In genomic region chr7:124738639-124739038, GRCh38 we compare ENCODE assay signal across 15 cellular contexts. TPM values are rescaled to one million over a fixed set of nuclear protein-coding genes. Genes with fewer than 3 reads are reported as not detected.
A peak's percentile ranks its signal among the peaks of the same experiment; 100 is the strongest.
DNase-seq lines count a peak whose midpoint lies in the region; ATAC-seq and TF ChIP-seq lines count a peak whose summit lies in the region.
"Had no signal": no experiment of that assay in that cellular context is flagged by ENCODE, and none has a peak within 500 bp of the region (broad histone marks: within the 10 kb centered on the region; RNA-seq: fewer than 3 reads in every experiment).

No MANE protein-coding gene starts in this region.

- WGBS in right cardiac atrium, result 45% methylated on average over 3 of the region's 3 CpGs
- WGBS in endodermal cell (ENCODE audit: insufficient coverage in 1 of 2, insufficient read length in 1 of 2), 2 experiments, result 69 to 83% methylated on average over 2 to 3 of the region's 3 CpGs

- peak overlapping the region; percentile 36 for H3K27ac ChIP-seq in cardiac muscle cell
- H3K27ac ChIP-seq in right cardiac atrium (ENCODE audit: low read length), result no peak overlapping the region
- no peak overlapping the region for H3K27ac ChIP-seq in endodermal cell (ENCODE audit: low read depth, low read length)
- peak overlapping the region; percentile 78 for H3K27ac ChIP-seq in temporal lobe (ENCODE audit: low read depth, low read length)

- ATAC-seq in right cardiac atrium, result no peak
- no peak for ATAC-seq in HG03025 (IDR thresholded peaks at IDR 0.05; ENCODE audit: low FRiP score, unreplicated experiment)

- H3K4me1 Mint-ChIP-seq in endodermal cell, result peaks cover 30% of the 10 kb centered on the region
- H3K4me1 Mint-ChIP-seq in nephron progenitor cell, result peaks cover 4% of the 10 kb centered on the region
- no peaks in the 10 kb centered on the region for H3K4me1 Mint-ChIP-seq in activated T-helper 1 cell treated with anti-CD3 and anti-CD28 coated beads, Interleukin-12 subunit alpha, Interleukin-12 subunit beta, Interleukin-2, Interleukin-4 antibody, amounts not matched to agents 30 ng/mL and 10 ng/mL and 1 ng/mL, durations not matched to agents 14 hours and 24 hours and 36 hours (ENCODE audit: low read depth)
- H3K4me1 Mint-ChIP-seq: CD4-positive, CD25-positive, alpha-beta regulatory T cell had no signal

- no peaks in the 10 kb centered on the region for H3K9me3 ChIP-seq in cardiac muscle cell (ENCODE audit: low read depth)
- no peaks in the 10 kb centered on the region for H3K9me3 ChIP-seq in right cardiac atrium (ENCODE audit: control insufficient read depth, low read length)
- peaks cover 10% of the 10 kb centered on the region for H3K9me3 ChIP-seq in endodermal cell (ENCODE audit: control insufficient read depth, low read length)

- H3K9ac ChIP-seq in endodermal cell (ENCODE audit: extremely low read depth, low read length, poor library complexity, severe bottlenecking), result no peak overlapping the region

- H3K4me3 Mint-ChIP-seq in endodermal cell (no peak overlapping the region), nephron progenitor cell (no peak overlapping the region)
- no peak overlapping the region for H3K4me3 Mint-ChIP-seq in activated T-helper 1 cell treated with anti-CD3 and anti-CD28 coated beads, Interleukin-12 subunit alpha, Interleukin-12 subunit beta, Interleukin-2, Interleukin-4 antibody, amounts not matched to agents 30 ng/mL and 10 ng/mL and 1 ng/mL, durations not matched to agents 14 hours and 24 hours and 36 hours
- H3K4me3 Mint-ChIP-seq: CD4-positive, CD25-positive, alpha-beta regulatory T cell; HFFc6 had no signal

- no peak for DNase-seq in cardiac muscle cell (ENCODE audit: low read depth in 1 of 2, low spot score in 1 of 2)
- DNase-seq in right cardiac atrium, result no peak
- no peak for DNase-seq in endodermal cell
- DNase-seq in nephron progenitor cell, result no peak
- DNase-seq in activated T-helper 1 cell treated with anti-CD3 and anti-CD28 coated beads, Interleukin-12 subunit alpha, Interleukin-12 subunit beta, Interleukin-2, Interleukin-4 antibody, amounts not matched to agents 30 ng/mL and 10 ng/mL and 1 ng/mL, durations not matched to agents 14 hours and 24 hours and 36 hours (ENCODE audit: low spot score), result no peak
- no peak for DNase-seq in activated effector memory CD4-positive, alpha-beta T cell treated with anti-CD3 and anti-CD28 coated beads, Interleukin-2, amount 50 U/mL, for 16 hours
- DNase-seq: Calu3; CD4-positive, CD25-positive, alpha-beta regulatory T cell; DMS 273 treated with DMSO at 0.1 percent for 48 hours; DMS79; HCEC 1CT; HFFc6; IMR-90 had no signal

- TF ChIP-seq CTCF in cardiac muscle cell (IDR thresholded peaks at IDR 0.05; ENCODE audit: low read depth, low read length) (no peak), endodermal cell (conservative IDR thresholded peaks at IDR 0.05) (no peak), nephron progenitor cell (IDR thresholded peaks at IDR 0.05) (no peak)

- H3K9me3 Mint-ChIP-seq in endodermal cell (peaks cover 14% of the 10 kb centered on the region), nephron progenitor cell (no peaks in the 10 kb centered on the region)
- no peaks in the 10 kb centered on the region for H3K9me3 Mint-ChIP-seq in activated T-helper 1 cell treated with anti-CD3 and anti-CD28 coated beads, Interleukin-12 subunit alpha, Interleukin-12 subunit beta, Interleukin-2, Interleukin-4 antibody, amounts not matched to agents 30 ng/mL and 10 ng/mL and 1 ng/mL, durations not matched to agents 14 hours and 24 hours and 36 hours

- intact Hi-C loops in right cardiac atrium (cut with DNase I), result no loop called here
- intact Hi-C loops in activated T-helper 1 cell treated with anti-CD3 and anti-CD28 coated beads, Interleukin-12 subunit alpha, Interleukin-12 subunit beta, Interleukin-2, Interleukin-4 antibody, amounts not matched to agents 30 ng/mL and 10 ng/mL and 1 ng/mL, durations not matched to agents 14 hours and 24 hours and 36 hours (cut with micrococcal nuclease), result no loop called here

- no peaks in the 10 kb centered on the region for H3K27me3 Mint-ChIP-seq in endodermal cell (ENCODE audit: insufficient read depth)
- H3K27me3 Mint-ChIP-seq in nephron progenitor cell (ENCODE audit: low read depth, poor library complexity), result peaks cover 3% of the 10 kb centered on the region
- H3K27me3 Mint-ChIP-seq in activated T-helper 1 cell treated with anti-CD3 and anti-CD28 coated beads, Interleukin-12 subunit alpha, Interleukin-12 subunit beta, Interleukin-2, Interleukin-4 antibody, amounts not matched to agents 30 ng/mL and 10 ng/mL and 1 ng/mL, durations not matched to agents 14 hours and 24 hours and 36 hours (ENCODE audit: insufficient read depth), result peaks cover 2% of the 10 kb centered on the region

- peak overlapping the region; percentile 50 for H3K27ac Mint-ChIP-seq in endodermal cell
- peak overlapping the region; percentile 32 for H3K27ac Mint-ChIP-seq in nephron progenitor cell
- H3K27ac Mint-ChIP-seq in activated T-helper 1 cell treated with anti-CD3 and anti-CD28 coated beads, Interleukin-12 subunit alpha, Interleukin-12 subunit beta, Interleukin-2, Interleukin-4 antibody, amounts not matched to agents 30 ng/mL and 10 ng/mL and 1 ng/mL, durations not matched to agents 14 hours and 24 hours and 36 hours, result no peak overlapping the region
- H3K27ac Mint-ChIP-seq: CD4-positive, CD25-positive, alpha-beta regulatory T cell; HFFc6 had no signal

- H3K4me1 ChIP-seq in cardiac muscle cell (ENCODE audit: low read depth), result peaks cover 15% of the 10 kb centered on the region
- H3K4me1 ChIP-seq in right cardiac atrium (ENCODE audit: control insufficient read depth, insufficient read depth, low read length), result no peaks in the 10 kb centered on the region
- H3K4me1 ChIP-seq in endodermal cell (ENCODE audit: control insufficient read depth, insufficient read depth, low read length), result peaks cover 4% of the 10 kb centered on the region

- no peak overlapping the region for H3K4me3 ChIP-seq in cardiac muscle cell
- H3K4me3 ChIP-seq in right cardiac atrium (ENCODE audit: low read length), result no peak overlapping the region
- peak overlapping the region; percentile 24 for H3K4me3 ChIP-seq in endodermal cell (ENCODE audit: low read length)

- H3K27me3 ChIP-seq in cardiac muscle cell, result no peaks in the 10 kb centered on the region
- no peaks in the 10 kb centered on the region for H3K27me3 ChIP-seq in right cardiac atrium (ENCODE audit: control insufficient read depth, insufficient read depth)
- H3K27me3 ChIP-seq in endodermal cell (ENCODE audit: control insufficient read depth, insufficient read depth, low read length, poor library complexity, severe bottlenecking), result no peaks in the 10 kb centered on the region

- H3K36me3 ChIP-seq in cardiac muscle cell, result no peaks in the 10 kb centered on the region
- peaks cover 4% of the 10 kb centered on the region for H3K36me3 ChIP-seq in endodermal cell (ENCODE audit: control insufficient read depth, insufficient read depth, low read length)

- H3K36me3 Mint-ChIP-seq in endodermal cell (ENCODE audit: low read depth) (peaks cover 11% of the 10 kb centered on the region), nephron progenitor cell (ENCODE audit: low read depth) (no peaks in the 10 kb centered on the region)
- H3K36me3 Mint-ChIP-seq in activated T-helper 1 cell treated with anti-CD3 and anti-CD28 coated beads, Interleukin-12 subunit alpha, Interleukin-12 subunit beta, Interleukin-2, Interleukin-4 antibody, amounts not matched to agents 30 ng/mL and 10 ng/mL and 1 ng/mL, durations not matched to agents 14 hours and 24 hours and 36 hours (ENCODE audit: low read depth), result no peaks in the 10 kb centered on the region
- H3K36me3 Mint-ChIP-seq: CD4-positive, CD25-positive, alpha-beta regulatory T cell had no signal

RNA-seq across cellular contexts. Expression of gene GPR37, which starts 27.0 kb away (rescaled TPM):
- total RNA-seq in cardiac muscle cell (8.6 and 17.1 TPM in 2 replicates), right cardiac atrium (under 1 TPM in 1 of 4 donors, not detected in 3; 0.09 TPM), endodermal cell (10 to 100 TPM; 31.6 to 33.1 TPM), temporal lobe (20.9 TPM)
- polyA plus RNA-seq in cardiac muscle cell (7.6 and 15.9 TPM in 2 replicates), right cardiac atrium (0.09 TPM)
- polyA plus RNA-seq in endodermal cell (2013, experiment 1 of 2), result 9.2 TPM
- 10.5 TPM for polyA plus RNA-seq in endodermal cell (2013, experiment 2 of 2)
- total RNA-seq in activated T-helper 1 cell treated with anti-CD3 and anti-CD28 coated beads, Interleukin-12 subunit alpha, Interleukin-12 subunit beta, Interleukin-2, Interleukin-4 antibody, amounts not matched to agents 30 ng/mL and 10 ng/mL and 1 ng/mL, durations not matched to agents 14 hours and 24 hours and 36 hours, result not detected in 2 replicates
- total RNA-seq: CD4-positive, CD25-positive, alpha-beta regulatory T cell; HFFc6 had no signal
- polyA plus RNA-seq: CD4-positive, CD25-positive, alpha-beta regulatory T cell had no signal

Comparison
In these comparisons a context has a peak if more than half of its experiments do, and no peak if none do; other contexts are left out.
1. H3K27ac ChIP-seq: peak in cardiac muscle cell (single experiment) and temporal lobe (single experiment); none in right cardiac atrium (single experiment) and endodermal cell (single experiment).